In the genomic region with DNA sequence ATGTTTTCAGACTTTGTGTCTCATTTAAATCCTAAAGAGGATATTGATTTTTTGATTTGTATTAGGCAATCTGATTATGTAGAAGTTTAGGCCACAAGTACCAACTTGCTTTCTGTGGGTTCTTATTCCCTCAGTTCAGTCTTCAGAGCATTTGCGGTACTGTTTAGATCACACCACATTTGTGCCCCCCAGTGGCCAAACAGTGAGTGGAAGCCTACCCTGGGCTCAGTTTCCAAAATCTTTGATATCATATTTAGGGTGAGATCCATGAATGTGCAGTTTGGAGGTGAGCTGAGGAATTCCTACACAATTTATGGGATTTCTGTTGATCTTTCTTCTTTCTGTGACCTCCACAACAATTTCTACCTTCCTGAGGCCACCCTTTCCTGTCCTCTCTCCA, we compare ENCODE assay signal across 11 cellular contexts.
A peak's percentile ranks its signal among the peaks of the same experiment; 100 is the strongest.
DNase-seq lines count a peak whose midpoint lies in the region; ATAC-seq and TF ChIP-seq lines count a peak whose summit lies in the region.
"Had no signal": no experiment of that assay in that cellular context is flagged by ENCODE, and none has a peak within 500 bp of the region (broad histone marks: within the 10 kb centered on the region; RNA-seq: fewer than 3 reads in every experiment).

No MANE protein-coding gene starts in this region.

- no peak overlapping the region for H3K4me3 ChIP-seq in RWPE2 (ENCODE audit: severe bottlenecking)
- no peak overlapping the region for H3K4me3 ChIP-seq in CD4-positive, alpha-beta memory T cell (ENCODE audit: low read length in 2 of 2)
- H3K4me3 ChIP-seq: SJCRH30 had no signal

- DNase-seq in SIG-M5 treated with dmso at 0.1 percent for 504 hours (lab: John Stamatoyannopoulos, UW; ENCODE audit: unreplicated experiment) (peak; percentile 1), SIG-M5 (lab: John Stamatoyannopoulos, UW) (no peak), RWPE2 (ENCODE audit: low spot score) (no peak), neural crest cell (ENCODE audit: low read depth, low spot score) (no peak), NCI-H128 (lab: John Stamatoyannopoulos, UW; ENCODE audit: unreplicated experiment) (no peak)
- DNase-seq in CD4-positive, alpha-beta memory T cell = no peak
- no peak for DNase-seq in activated effector memory CD4-positive, alpha-beta T cell treated with anti-CD3 and anti-CD28 coated beads, Interleukin-2, amount 50 U/mL, for 16 hours
- DNase-seq: amygdala; stimulated activated CD4-positive, alpha-beta T cell treated with anti-CD3 and anti-CD28 coated beads, Interleukin-1b, Interleukin-23, amount 100 ng/mL, for 48 hours had no signal

- TF ChIP-seq CTCF in RWPE2 (IDR thresholded peaks at IDR 0.05; ENCODE audit: poor library complexity, severe bottlenecking) = peak; percentile 42
- peak; percentile 53 for TF ChIP-seq CTCF in neural crest cell (conservative IDR thresholded peaks at IDR 0.05)

- no peak overlapping the region for H3K27ac ChIP-seq in RWPE2 (ENCODE audit: poor library complexity, severe bottlenecking)
- no peak overlapping the region for H3K27ac ChIP-seq in CD4-positive, alpha-beta memory T cell (ENCODE audit: low read depth, low read length)
- H3K27ac ChIP-seq: SJCRH30 had no signal

- no peaks in the 10 kb centered on the region for H3K36me3 ChIP-seq in RWPE2 (ENCODE audit: low read depth)
- H3K36me3 ChIP-seq in CD4-positive, alpha-beta memory T cell (ENCODE audit: insufficient read depth, low read length) = no peaks in the 10 kb centered on the region
- H3K36me3 ChIP-seq: SJCRH30 had no signal

- H3K4me1 ChIP-seq in RWPE2 (ENCODE audit: insufficient read depth, poor library complexity, severe bottlenecking) = no peaks in the 10 kb centered on the region
- H3K4me1 ChIP-seq in CD4-positive, alpha-beta memory T cell (ENCODE audit: insufficient read depth, low read length) = no peaks in the 10 kb centered on the region
- H3K4me1 ChIP-seq: SJCRH30 had no signal

- no peak overlapping the region for H3K27ac Mint-ChIP-seq in neural crest cell (ENCODE audit: unreplicated experiment)
- no peak overlapping the region for H3K27ac Mint-ChIP-seq in CD4-positive, alpha-beta memory T cell

- no peaks in the 10 kb centered on the region for H3K4me1 Mint-ChIP-seq in neural crest cell
- H3K4me1 Mint-ChIP-seq in CD4-positive, alpha-beta memory T cell = no peaks in the 10 kb centered on the region

- H3K4me3 Mint-ChIP-seq in neural crest cell = no peak overlapping the region
- no peak overlapping the region for H3K4me3 Mint-ChIP-seq in CD4-positive, alpha-beta memory T cell

- H3K9me3 Mint-ChIP-seq in neural crest cell = no peaks in the 10 kb centered on the region
- no peaks in the 10 kb centered on the region for H3K9me3 Mint-ChIP-seq in CD4-positive, alpha-beta memory T cell

- POLR2A ChIA-PET in CD4-positive, alpha-beta memory T cell (lab: Charles Lee; ENCODE audit: partially characterized antibody) = no interaction called here

- no peaks in the 10 kb centered on the region for H3K9me3 ChIP-seq in RWPE2 (ENCODE audit: severe bottlenecking)
- no peaks in the 10 kb centered on the region for H3K9me3 ChIP-seq in CD4-positive, alpha-beta memory T cell (ENCODE audit: control insufficient read depth in 1 of 2, low read length in 2 of 2)
- H3K9me3 ChIP-seq: SJCRH30 had no signal

- intact Hi-C loops in CD4-positive, alpha-beta memory T cell (cut with micrococcal nuclease) = no loop called here

- peaks cover 3% of the 10 kb centered on the region for H3K27me3 ChIP-seq in RWPE2 (ENCODE audit: insufficient read depth, poor library complexity, severe bottlenecking)
- H3K27me3 ChIP-seq in CD4-positive, alpha-beta memory T cell (ENCODE audit: insufficient read depth, low read length) = no peaks in the 10 kb centered on the region
- H3K27me3 ChIP-seq: SJCRH30 had no signal

- H3K36me3 Mint-ChIP-seq in neural crest cell (ENCODE audit: low read depth) = no peaks in the 10 kb centered on the region
- H3K36me3 Mint-ChIP-seq in CD4-positive, alpha-beta memory T cell = no peaks in the 10 kb centered on the region

- CTCF ChIA-PET in CD4-positive, alpha-beta memory T cell (lab: Charles Lee; ENCODE audit: partially characterized antibody) = interaction anchor here (1.2 kb wide), 1 partner anchor 8 kb away, joined by 3 read pairs; no protein-coding TSS in a partner anchor

- ATAC-seq in HG02623 (IDR thresholded peaks at IDR 0.05; ENCODE audit: unreplicated experiment) = peak; percentile 58
- ATAC-seq in RWPE2 (ENCODE audit: low read depth) = 0 out of 3 replicates have a peak, but pooled peaks have one; percentile 35

- no peaks in the 10 kb centered on the region for H3K27me3 Mint-ChIP-seq in neural crest cell (ENCODE audit: low read depth)
- H3K27me3 Mint-ChIP-seq in CD4-positive, alpha-beta memory T cell = no peaks in the 10 kb centered on the region
